ENCODE assay signal across 24 cellular contexts in the genomic region with DNA sequence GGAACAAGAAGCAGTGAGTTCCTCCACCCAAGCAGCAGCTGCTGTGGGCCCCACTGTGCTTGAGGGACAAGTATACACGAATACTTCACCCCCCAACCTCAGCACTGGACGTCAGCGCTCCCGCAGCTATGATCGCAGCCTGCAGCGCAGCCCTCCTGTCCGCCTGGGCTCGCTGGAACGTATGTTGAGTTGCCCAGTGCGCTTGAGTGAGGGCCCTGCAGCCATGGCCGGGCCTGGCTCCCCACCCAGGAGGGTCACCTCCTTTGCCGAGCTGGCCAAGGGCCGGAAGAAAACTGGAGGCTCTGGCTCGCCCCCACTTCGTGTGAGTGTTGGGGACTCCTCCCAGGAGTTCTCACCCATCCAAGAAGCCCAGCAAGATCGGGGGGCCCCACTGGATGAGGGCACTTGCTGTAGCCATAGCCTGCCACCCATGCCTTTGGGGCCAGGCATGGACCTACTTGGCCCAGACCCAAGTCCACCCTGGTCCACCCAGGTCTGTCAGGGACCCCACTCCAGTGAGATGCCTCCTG.
"Had no signal": no experiment of that assay in that cellular context is flagged by ENCODE, and none has a peak within 500 bp of the region (broad histone marks: within the 10 kb centered on the region; RNA-seq: fewer than 3 reads in every experiment).

No MANE protein-coding gene starts in this region.

- DNase-seq: activated CD4-positive, alpha-beta T cell treated with anti-CD3 and anti-CD28 coated beads for 4 hours; activated CD4-positive, alpha-beta T cell treated with anti-CD3 and anti-CD28 coated beads, Interleukin-2, amount 50 U/mL, for 4 hours; activated CD8-positive, alpha-beta memory T cell treated with anti-CD3 and anti-CD28 coated beads for 24 hours; activated effector memory CD4-positive, alpha-beta T cell treated with anti-CD3 and anti-CD28 coated beads, Interleukin-2, amount 50 U/mL, for 16 hours; activated naive CD4-positive, alpha-beta T cell treated with anti-CD3 and anti-CD28 coated beads, Interleukin-2, amount 10 ng/mL, durations not matched to agents 7 days and 5 days; activated naive CD8-positive, alpha-beta T cell treated with anti-CD3 and anti-CD28 coated beads, Interleukin-2, amount 10 ng/mL, durations not matched to agents 7 days and 5 days; central memory CD4-positive, alpha-beta T cell; endodermal cell; esophagus squamous epithelium; glutamatergic neuron; islet precursor cell; left colon; stimulated activated CD4-positive, alpha-beta T cell treated with anti-CD3 and anti-CD28 coated beads, Interleukin-4, amount 100 ng/mL, for 24 hours; T-helper 9 cell; transverse colon had no signal

- H3K27ac ChIP-seq: breast epithelium, epithelial cell of prostate, esophagus squamous epithelium, suprapubic skin, transverse colon, VCaP had no signal

- H3K4me3 ChIP-seq: breast epithelium, esophagus squamous epithelium, skin epidermis, suprapubic skin, transverse colon had no signal

- H3K9me3 ChIP-seq: breast epithelium, esophagus squamous epithelium, suprapubic skin, transverse colon had no signal

- FAIRE-seq: frontal cortex, TTC549, urothelium cell line had no signal

- ATAC-seq: left colon; stimulated activated memory B cell treated with anti-CD40 and anti-IgM and Interleukin-4, amounts not matched to agents 10 μg/mL and 1 μg/mL and 100 μg/mL, for 72 hours had no signal

- H3K4me1 ChIP-seq: breast epithelium had no signal

- H3K27me3 ChIP-seq: breast epithelium, esophagus squamous epithelium, suprapubic skin, transverse colon had no signal

- H3K36me3 ChIP-seq: transverse colon had no signal
